12 cellular contexts compared by ENCODE assay signal in the genomic region with DNA sequence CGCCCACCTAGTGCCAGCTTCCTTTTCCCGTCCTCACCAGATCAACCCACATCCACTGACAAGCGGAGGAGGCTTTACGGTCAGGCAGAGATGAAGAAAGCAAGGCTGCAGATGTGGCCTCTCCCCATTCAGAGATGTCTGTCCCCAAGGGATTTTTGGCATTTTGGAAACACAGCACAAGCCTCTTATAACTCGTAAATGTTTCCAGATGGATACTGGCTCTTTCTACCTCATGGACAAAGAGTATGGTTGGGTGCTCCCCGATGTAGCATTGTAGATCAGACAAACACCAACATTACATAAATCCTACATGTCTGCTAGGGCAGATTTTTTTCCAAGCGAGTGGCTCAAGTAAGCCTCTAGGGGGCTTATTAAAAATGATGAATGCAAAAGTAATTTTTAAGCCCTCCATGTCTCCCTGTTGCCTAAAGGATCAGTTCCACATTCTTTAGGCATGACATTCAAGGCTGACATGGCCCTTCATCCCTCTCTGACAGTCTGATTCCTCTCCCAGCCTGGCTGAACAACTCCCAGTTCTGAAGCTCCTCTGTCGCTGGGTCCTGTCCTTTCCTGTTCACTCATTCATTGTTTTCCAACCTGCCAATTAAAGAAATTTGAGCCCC. TPM values are rescaled to one million over a fixed set of nuclear protein-coding genes. Genes with fewer than 3 reads are reported as not detected.
DNase-seq lines count a peak whose midpoint lies in the region; ATAC-seq and TF ChIP-seq lines count a peak whose summit lies in the region.
"Had no signal": no experiment of that assay in that cellular context is flagged by ENCODE, and none has a peak within 500 bp of the region (broad histone marks: within the 10 kb centered on the region; RNA-seq: fewer than 3 reads in every experiment).

No MANE protein-coding gene starts in this region.

- no peaks in the 10 kb centered on the region for H3K36me3 Mint-ChIP-seq in endodermal cell (ENCODE audit: low read depth)
- peaks cover 6% of the 10 kb centered on the region for H3K36me3 Mint-ChIP-seq in mesothelial cell of epicardium
- peaks cover 9% of the 10 kb centered on the region for H3K36me3 Mint-ChIP-seq in natural killer cell
- H3K36me3 Mint-ChIP-seq: CD8-positive, alpha-beta memory T cell had no signal

- no peak overlapping the region for H3K9ac ChIP-seq in endodermal cell (ENCODE audit: extremely low read depth, low read length, poor library complexity, severe bottlenecking)

- peaks cover 13% of the 10 kb centered on the region for H3K9me3 ChIP-seq in endodermal cell (ENCODE audit: control insufficient read depth, low read length)

- in situ Hi-C loops in ACHN (cut with HindIII; ENCODE audit: low pct_ligation_motif_present, low pct_unique_long_range_greater_than_20kb, low sequenced_read_pairs): no loop called here

- H3K4me1 Mint-ChIP-seq in endodermal cell: peaks cover 19% of the 10 kb centered on the region
- peaks cover 52% of the 10 kb centered on the region for H3K4me1 Mint-ChIP-seq in mesothelial cell of epicardium
- no peaks in the 10 kb centered on the region for H3K4me1 Mint-ChIP-seq in natural killer cell
- H3K4me1 Mint-ChIP-seq: CD8-positive, alpha-beta memory T cell; naive B cell had no signal

- TF ChIP-seq CTCF in endodermal cell (conservative IDR thresholded peaks at IDR 0.05) (peak; percentile 44), mesothelial cell of epicardium (IDR thresholded peaks at IDR 0.05; ENCODE audit: unreplicated experiment) (peak; percentile 31), natural killer cell (IDR thresholded peaks at IDR 0.05) (no peak)

- no peaks in the 10 kb centered on the region for H3K27me3 ChIP-seq in endodermal cell (ENCODE audit: control insufficient read depth, insufficient read depth, low read length, poor library complexity, severe bottlenecking)

- DNase-seq in ACHN (peak; percentile 11), HT1080 (ENCODE audit: low read depth) (peak; percentile 36), endodermal cell (no peak), mesothelial cell of epicardium (ENCODE audit: low spot score in 2 of 2, unreplicated experiment in 2 of 2) (no peak), natural killer cell (no peak), NCI-H510A (lab: John Stamatoyannopoulos, UW) (no peak), NOMO-1 treated with DMSO at 0.1 percent for 48 hours (lab: John Stamatoyannopoulos, UW; ENCODE audit: unreplicated experiment) (no peak)
- DNase-seq: CD8-positive, alpha-beta memory T cell; naive B cell had no signal

- no peak overlapping the region for H3K27ac ChIP-seq in endodermal cell (ENCODE audit: low read depth, low read length)
- H3K27ac ChIP-seq: HL-60 had no signal

- no peaks in the 10 kb centered on the region for H3K36me3 ChIP-seq in endodermal cell (ENCODE audit: control insufficient read depth, insufficient read depth, low read length)
- H3K36me3 ChIP-seq: HAP-1 had no signal

- H3K4me3 Mint-ChIP-seq in endodermal cell: no peak overlapping the region
- no peak overlapping the region for H3K4me3 Mint-ChIP-seq in mesothelial cell of epicardium
- H3K4me3 Mint-ChIP-seq in natural killer cell: no peak overlapping the region
- H3K4me3 Mint-ChIP-seq: CD8-positive, alpha-beta memory T cell; naive B cell had no signal

- 89 to 97% methylated on average over 5 to 8 of the region's 8 CpGs for WGBS in endodermal cell (ENCODE audit: insufficient coverage in 1 of 2, insufficient read length in 1 of 2), 2 experiments

- intact Hi-C loops in natural killer cell (cut with micrococcal nuclease): no loop called here

- H3K4me1 ChIP-seq in endodermal cell (ENCODE audit: control insufficient read depth, insufficient read depth, low read length): no peaks in the 10 kb centered on the region

- no peak overlapping the region for H3K27ac Mint-ChIP-seq in endodermal cell
- H3K27ac Mint-ChIP-seq in mesothelial cell of epicardium: peak overlapping the region; percentile 68
- H3K27ac Mint-ChIP-seq in natural killer cell: no peak overlapping the region
- H3K27ac Mint-ChIP-seq: naive B cell had no signal

- peaks cover 8% of the 10 kb centered on the region for H3K27me3 Mint-ChIP-seq in endodermal cell (ENCODE audit: insufficient read depth)
- H3K27me3 Mint-ChIP-seq in mesothelial cell of epicardium (ENCODE audit: low read depth): no peaks in the 10 kb centered on the region
- H3K27me3 Mint-ChIP-seq in natural killer cell (ENCODE audit: low read depth in 2 of 2): peaks cover 15 to 34% of the 10 kb centered on the region in 2 donors

- no peak for ATAC-seq in natural killer cell
- ATAC-seq in GM18907 (IDR thresholded peaks at IDR 0.05; ENCODE audit: unreplicated experiment): no peak

- H3K4me3 ChIP-seq in endodermal cell (ENCODE audit: low read length): no peak overlapping the region
- H3K4me3 ChIP-seq: HAP-1 had no signal

- H3K9me3 Mint-ChIP-seq in endodermal cell (peaks cover 10% of the 10 kb centered on the region), mesothelial cell of epicardium (peaks cover 9% of the 10 kb centered on the region), natural killer cell (peaks cover 3% of the 10 kb centered on the region in 2 donors)

RNA-seq across cellular contexts. Expression of a gene that starts 11.7 kb away (rescaled TPM):
- not detected in 2 replicates for total RNA-seq in HT1080 (2014; rRNA removed; shearing (Covaris generic))
- polyA plus RNA-seq in HT1080 (2015; cell fraction: cytosol; rRNA removed): not detected in 2 replicates
- polyA plus RNA-seq in HT1080 (2015; cell fraction: nucleus; rRNA removed): not detected in 2 replicates
- total RNA-seq in endodermal cell (under 1 TPM in 1 of 2 donors, not detected in 1; 0.53 TPM), mesothelial cell of epicardium (0.45 to 0.78 TPM (median 0.73 TPM) in 3 replicates), natural killer cell (1 to 10 TPM; 1.4 to 1.9 (median 1.7) TPM)
- polyA plus RNA-seq in endodermal cell (2013, experiment 1 of 2): 0.39 TPM
- polyA plus RNA-seq in endodermal cell (2013, experiment 2 of 2): 0.58 TPM
- total RNA-seq: CD8-positive, alpha-beta memory T cell had no signal

Comparison
In these comparisons a context has a peak if more than half of its experiments do, and no peak if none do; other contexts are left out.
1. DNase-seq: peak in ACHN (single experiment) and HT1080 (single experiment); none in endodermal cell (single experiment), mesothelial cell of epicardium (0 of 2), natural killer cell (single experiment), NCI-H510A (single experiment) and NOMO-1 treated with DMSO at 0.1 percent for 48 hours (single experiment).